Comparison of ENCODE assay signal across 28 cellular contexts in genomic region chr5:180160215-180160614, GRCh38. TPM values are rescaled to one million over a fixed set of nuclear protein-coding genes. Genes with fewer than 3 reads are reported as not detected.
"Had no signal": no experiment of that assay in that cellular context is flagged by ENCODE, and none has a peak within 500 bp of the region (broad histone marks: within the 10 kb centered on the region; RNA-seq: fewer than 3 reads in every experiment).

No MANE protein-coding gene starts in this region.

- H3K27me3 ChIP-seq: neural progenitor cell, right lobe of liver, upper lobe of left lung had no signal

- H3K9me3 ChIP-seq: esophagus squamous epithelium, right lobe of liver, upper lobe of left lung had no signal

- H3K36me3 ChIP-seq: esophagus squamous epithelium, neural progenitor cell, right lobe of liver, upper lobe of left lung, WERI-Rb-1 had no signal

- DNase-seq: activated CD4-positive, alpha-beta memory T cell treated with anti-CD3 and anti-CD28 coated beads, Interleukin-2, amount 10 ng/mL, durations not matched to agents 7 days and 5 days; activated CD4-positive, alpha-beta T cell treated with anti-CD3 and anti-CD28 coated beads for 1 hour; activated CD4-positive, alpha-beta T cell treated with anti-CD3 and anti-CD28 coated beads, Interleukin-2, amount 10 ng/mL, durations not matched to agents 7 days and 5 days; activated naive CD8-positive, alpha-beta T cell treated with anti-CD3 and anti-CD28 coated beads, Interleukin-2, amount 50 U/mL, for 24 hours; activated T-cell treated with anti-CD3 and anti-CD28 coated beads, Interleukin-2, amount 50 U/mL, for 48 hours; central memory CD4-positive, alpha-beta T cell; effector CD8-positive, alpha-beta T cell; esophagus squamous epithelium; foreskin melanocyte; mammary epithelial cell; naive B cell; stimulated activated CD4-positive, alpha-beta T cell treated with anti-CD3 and anti-CD28 coated beads, Interleukin-12 subunit alpha, Interleukin-12 subunit beta, amount 100 ng/mL, for 4 hours; stimulated activated CD4-positive, alpha-beta T cell treated with anti-CD3 and anti-CD28 coated beads, Interleukin-4, amount 100 ng/mL, for 1 hour; stimulated activated naive CD8-positive, alpha-beta T cell treated with anti-CD3 and anti-CD28 coated beads, Interleukin-15, Interleukin-2, amounts not matched to agents 100 U/mL and 50 U/mL, for 24 hours; SW 1271; T1000; upper lobe of left lung; WERI-Rb-1 had no signal

- H3K9me3 Mint-ChIP-seq: activated CD4-positive, alpha-beta memory T cell treated with anti-CD3 and anti-CD28 coated beads, Interleukin-2, amount 10 ng/mL, durations not matched to agents 7 days and 5 days; activated CD4-positive, alpha-beta T cell treated with anti-CD3 and anti-CD28 coated beads, Interleukin-2, amount 10 ng/mL, durations not matched to agents 7 days and 5 days; activated naive CD8-positive, alpha-beta T cell treated with anti-CD3 and anti-CD28 coated beads, Interleukin-2, amount 50 U/mL, for 24 hours; activated T-helper 2 cell treated with anti-CD3 and anti-CD28 coated beads, Interferon-gamma antibody, Interleukin-2, Interleukin-4, amounts not matched to agents 10 μg/mL and 5 μg/mL and 100 μg/mL, durations not matched to agents 14 hours and 24 hours and 36 hours; T-helper 1 cell treated with Interleukin-12 subunit alpha and Interleukin-12 subunit beta and Interleukin-4 antibody, amounts not matched to agents 30 μg/mL and 1 μg/mL, for 36 hours had no signal

- ATAC-seq: activated naive CD8-positive, alpha-beta T cell treated with anti-CD3 and anti-CD28 coated beads, Interleukin-2, amount 50 U/mL, for 24 hours; stimulated activated naive CD8-positive, alpha-beta T cell treated with anti-CD3 and anti-CD28 coated beads, Interleukin-15, Interleukin-2, amounts not matched to agents 100 U/mL and 50 U/mL, for 24 hours had no signal

- H3K4me3 ChIP-seq: esophagus squamous epithelium, neural progenitor cell, right lobe of liver, skin epidermis, upper lobe of left lung had no signal

- H3K36me3 Mint-ChIP-seq: activated naive CD4-positive, alpha-beta T cell treated with anti-CD3 and anti-CD28 coated beads, Interleukin-2, amount 50 U/mL, for 24 hours; mesothelial cell of epicardium; neural progenitor cell had no signal

- H3K27ac Mint-ChIP-seq: activated CD4-positive, alpha-beta memory T cell treated with anti-CD3 and anti-CD28 coated beads, Interleukin-2, amount 10 ng/mL, durations not matched to agents 7 days and 5 days; activated CD4-positive, alpha-beta T cell treated with anti-CD3 and anti-CD28 coated beads, Interleukin-2, amount 10 ng/mL, durations not matched to agents 7 days and 5 days; activated naive CD4-positive, alpha-beta T cell treated with anti-CD3 and anti-CD28 coated beads, Interleukin-2, amount 50 U/mL, for 24 hours; activated naive CD8-positive, alpha-beta T cell treated with anti-CD3 and anti-CD28 coated beads, Interleukin-2, amount 50 U/mL, for 24 hours; activated T-helper 2 cell treated with anti-CD3 and anti-CD28 coated beads, Interferon-gamma antibody, Interleukin-2, Interleukin-4, amounts not matched to agents 10 μg/mL and 5 μg/mL and 100 μg/mL, durations not matched to agents 14 hours and 24 hours and 36 hours; mesothelial cell of epicardium; neural progenitor cell; T-helper 1 cell treated with Interleukin-12 subunit alpha and Interleukin-12 subunit beta and Interleukin-4 antibody, amounts not matched to agents 30 μg/mL and 1 μg/mL, for 36 hours had no signal

- H3K4me1 ChIP-seq: neural progenitor cell, right lobe of liver, upper lobe of left lung had no signal

- H3K4me1 Mint-ChIP-seq: activated CD4-positive, alpha-beta memory T cell treated with anti-CD3 and anti-CD28 coated beads, Interleukin-2, amount 10 ng/mL, durations not matched to agents 7 days and 5 days; activated CD4-positive, alpha-beta T cell treated with anti-CD3 and anti-CD28 coated beads, Interleukin-2, amount 10 ng/mL, durations not matched to agents 7 days and 5 days; activated naive CD4-positive, alpha-beta T cell treated with anti-CD3 and anti-CD28 coated beads, Interleukin-2, amount 50 U/mL, for 24 hours; activated naive CD8-positive, alpha-beta T cell treated with anti-CD3 and anti-CD28 coated beads, Interleukin-2, amount 50 U/mL, for 24 hours; mesothelial cell of epicardium; naive B cell; neural progenitor cell had no signal

- H3K4me2 ChIP-seq: neural progenitor cell had no signal

- H3K9ac ChIP-seq: neural progenitor cell had no signal

- H3K27ac ChIP-seq: epithelial cell of prostate, esophagus squamous epithelium, neural progenitor cell, right lobe of liver, skin epidermis, upper lobe of left lung, WERI-Rb-1 had no signal

- H3K4me3 Mint-ChIP-seq: activated CD4-positive, alpha-beta memory T cell treated with anti-CD3 and anti-CD28 coated beads, Interleukin-2, amount 10 ng/mL, durations not matched to agents 7 days and 5 days; activated CD4-positive, alpha-beta T cell treated with anti-CD3 and anti-CD28 coated beads, Interleukin-2, amount 10 ng/mL, durations not matched to agents 7 days and 5 days; activated naive CD4-positive, alpha-beta T cell treated with anti-CD3 and anti-CD28 coated beads, Interleukin-2, amount 50 U/mL, for 24 hours; activated naive CD8-positive, alpha-beta T cell treated with anti-CD3 and anti-CD28 coated beads, Interleukin-2, amount 50 U/mL, for 24 hours; mesothelial cell of epicardium; neural progenitor cell; T-helper 1 cell treated with Interleukin-12 subunit alpha and Interleukin-12 subunit beta and Interleukin-4 antibody, amounts not matched to agents 30 μg/mL and 1 μg/mL, for 36 hours had no signal

RNA-seq across cellular contexts. Expression of gene RASGEF1C, which starts 48.8 kb away (rescaled TPM):
- total RNA-seq: activated CD4-positive, alpha-beta memory T cell treated with anti-CD3 and anti-CD28 coated beads, Interleukin-2, amount 10 ng/mL, durations not matched to agents 7 days and 5 days; activated CD4-positive, alpha-beta T cell treated with anti-CD3 and anti-CD28 coated beads, Interleukin-2, amount 10 ng/mL, durations not matched to agents 7 days and 5 days; activated T-helper 2 cell treated with anti-CD3 and anti-CD28 coated beads, Interferon-gamma antibody, Interleukin-2, Interleukin-4, amounts not matched to agents 10 μg/mL and 5 μg/mL and 100 μg/mL, durations not matched to agents 14 hours and 24 hours and 36 hours; dermis microvascular lymphatic vessel endothelial cell; glomerular endothelial cell; upper lobe of left lung had no signal
- polyA plus RNA-seq: mammary epithelial cell had no signal
